In the genomic region with DNA sequence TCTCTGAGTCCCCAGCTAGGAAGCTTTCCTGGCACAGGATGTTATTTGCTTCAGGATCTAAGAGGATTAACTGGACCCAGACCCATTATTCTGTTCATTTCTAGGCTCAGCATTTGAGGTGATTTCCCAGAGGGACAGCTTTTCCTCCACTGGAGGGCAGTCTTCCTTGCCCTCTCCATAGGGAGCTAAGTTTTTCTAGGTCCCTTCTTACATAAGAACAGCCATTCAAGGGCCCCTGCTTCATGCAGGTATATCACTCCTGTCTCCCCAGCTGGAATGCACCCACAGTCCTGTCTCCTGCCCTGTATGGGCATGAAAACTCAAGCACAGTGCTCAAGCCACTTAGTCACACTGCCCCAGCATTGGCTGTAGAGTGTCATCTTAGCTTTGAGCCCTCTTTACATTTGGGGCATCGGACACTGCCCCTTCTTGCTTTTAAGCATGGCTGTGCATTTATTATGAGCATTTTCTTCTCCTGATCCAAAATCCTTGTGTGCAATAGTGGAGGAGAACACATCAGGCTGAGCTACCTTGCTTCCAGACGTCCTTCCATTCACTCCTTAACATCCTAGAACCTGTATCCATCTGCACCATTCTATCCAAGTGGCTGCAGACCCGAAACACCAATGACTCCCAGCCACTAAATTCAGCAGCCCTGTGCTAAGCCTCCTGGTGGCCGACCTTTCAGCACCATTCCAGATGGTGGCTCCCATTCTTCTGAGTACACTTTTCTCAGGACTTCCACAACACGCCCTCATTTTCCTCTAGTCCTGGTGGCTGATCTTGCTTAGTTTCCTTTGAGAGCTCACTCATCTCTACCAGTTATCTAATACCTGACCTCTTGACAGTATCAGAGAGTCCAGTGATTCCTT, we compare ENCODE assay signal across 8 cellular contexts.
DNase-seq lines count a peak whose midpoint lies in the region; ATAC-seq and TF ChIP-seq lines count a peak whose summit lies in the region.

No MANE protein-coding gene starts in this region.

- H3K27me3 Mint-ChIP-seq in activated CD4-positive, alpha-beta T cell treated with anti-CD3 and anti-CD28 coated beads, Interleukin-2, amount 10 ng/mL, durations not matched to agents 7 days and 5 days: peaks cover 2% of the 10 kb centered on the region
- H3K27me3 Mint-ChIP-seq in activated naive CD8-positive, alpha-beta T cell treated with anti-CD3 and anti-CD28 coated beads for 36 hours: peaks cover 4% of the 10 kb centered on the region

- no peaks in the 10 kb centered on the region for H3K79me2 ChIP-seq in PC-3 (ENCODE audit: low read length)

- H3K9me3 ChIP-seq in PC-3 (ENCODE audit: low read length) (no peaks in the 10 kb centered on the region), transverse colon (peaks cover 5 to 7% of the 10 kb centered on the region in 2 donors)

- H3K9ac ChIP-seq in PC-3 (ENCODE audit: low read length): no peak overlapping the region

- no peak for TF ChIP-seq POLR2A in transverse colon (IDR thresholded peaks at IDR 0.05)

- peaks cover 14% of the 10 kb centered on the region for H3K9me3 Mint-ChIP-seq in activated CD4-positive, alpha-beta T cell treated with anti-CD3 and anti-CD28 coated beads, Interleukin-2, amount 10 ng/mL, durations not matched to agents 7 days and 5 days
- peaks cover 12% of the 10 kb centered on the region for H3K9me3 Mint-ChIP-seq in activated naive CD8-positive, alpha-beta T cell treated with anti-CD3 and anti-CD28 coated beads for 36 hours

- no peak overlapping the region for H3K4me3 Mint-ChIP-seq in activated CD4-positive, alpha-beta T cell treated with anti-CD3 and anti-CD28 coated beads, Interleukin-2, amount 10 ng/mL, durations not matched to agents 7 days and 5 days
- no peak overlapping the region for H3K4me3 Mint-ChIP-seq in activated naive CD8-positive, alpha-beta T cell treated with anti-CD3 and anti-CD28 coated beads for 36 hours

- H3K9me2 ChIP-seq in PC-3 (replicated peaks; ENCODE audit: low read length): no peaks in the 10 kb centered on the region

- H3K4me3 ChIP-seq in PC-3 (ENCODE audit: low read length): no peak overlapping the region
- H3K4me3 ChIP-seq in fibroblast of villous mesenchyme (ENCODE audit: low read depth, low read length): no peak overlapping the region
- no peak overlapping the region for H3K4me3 ChIP-seq in transverse colon

- CTCF ChIA-PET in PC-3 (lab: Charles Lee): interaction anchor here (0.6 to 1.7 kb wide), 5 partner anchors 62 to 407 kb away, joined by 3 to 17 read pairs (median 4); partner anchors contain the start of gene COPS8
- CTCF ChIA-PET in activated CD4-positive, alpha-beta T cell treated with anti-CD3 and anti-CD28 coated beads, Interleukin-2, amount 10 ng/mL, durations not matched to agents 7 days and 5 days (lab: Charles Lee): interaction anchor here (0.6 kb wide), 1 partner anchor 261 kb away, joined by 3 read pairs; no protein-coding TSS in a partner anchor

- no peak overlapping the region for H3K4me2 ChIP-seq in PC-3 (ENCODE audit: low read length)

- no peak overlapping the region for H2AFZ ChIP-seq in PC-3 (ENCODE audit: low read length)

- 74 to 81% methylated on average over 4 to 5 of the region's 5 CpGs for WGBS in transverse colon (ENCODE audit: low coverage in 1 of 2), 2 donors

- peak; percentile 64 for ATAC-seq in PC-3

- TF ChIP-seq CTCF in PC-3 (conservative IDR thresholded peaks at IDR 0.05; ENCODE audit: low read depth, low read length) (peak; percentile 85), fibroblast of villous mesenchyme (IDR thresholded peaks at IDR 0.05; ENCODE audit: insufficient read depth, low read depth, low read length) (peak; percentile 82), transverse colon (IDR thresholded peaks at IDR 0.05) (peak in 3 of 5 experiments; percentile 28 to 35 (median 34))

- H3K27me3 ChIP-seq in PC-3 (ENCODE audit: low read length) (no peaks in the 10 kb centered on the region), transverse colon (no peaks in the 10 kb centered on the region)

- no TSS peak for BruUV-seq in PC-3 (replicated peaks; lab: Mats Ljungman, UMichigan)

- no peaks in the 10 kb centered on the region for H3F3A ChIP-seq in PC-3 (ENCODE audit: low read length, unreplicated experiment)

- H3K27ac Mint-ChIP-seq in activated CD4-positive, alpha-beta T cell treated with anti-CD3 and anti-CD28 coated beads, Interleukin-2, amount 10 ng/mL, durations not matched to agents 7 days and 5 days: no peak overlapping the region
- no peak overlapping the region for H3K27ac Mint-ChIP-seq in activated naive CD8-positive, alpha-beta T cell treated with anti-CD3 and anti-CD28 coated beads for 36 hours

- no peak overlapping the region for H3K27ac ChIP-seq in PC-3 (ENCODE audit: low read length)
- H3K27ac ChIP-seq in transverse colon: peak overlapping the region; percentile 46 to 65 (median 49)

- H3K36me3 ChIP-seq in PC-3 (ENCODE audit: low read depth, low read length) (no peaks in the 10 kb centered on the region), transverse colon (no peaks in the 10 kb centered on the region)

- no peaks in the 10 kb centered on the region for H3K4me1 Mint-ChIP-seq in activated CD4-positive, alpha-beta T cell treated with anti-CD3 and anti-CD28 coated beads, Interleukin-2, amount 10 ng/mL, durations not matched to agents 7 days and 5 days
- H3K4me1 Mint-ChIP-seq in activated naive CD8-positive, alpha-beta T cell treated with anti-CD3 and anti-CD28 coated beads for 36 hours: no peaks in the 10 kb centered on the region

- intact Hi-C loops in PC-3 (cut with micrococcal nuclease) (loop anchor here (1.0 kb wide), 1 partner anchor 43 kb away; no protein-coding TSS in a partner anchor), transverse colon (cut with DNase I; ENCODE audit: low total_unique reads) (no loop called here)

- no peaks in the 10 kb centered on the region for H3K36me3 Mint-ChIP-seq in activated CD4-positive, alpha-beta T cell treated with anti-CD3 and anti-CD28 coated beads, Interleukin-2, amount 10 ng/mL, durations not matched to agents 7 days and 5 days (ENCODE audit: low read depth)
- H3K36me3 Mint-ChIP-seq in activated naive CD8-positive, alpha-beta T cell treated with anti-CD3 and anti-CD28 coated beads for 36 hours: no peaks in the 10 kb centered on the region

- no peaks in the 10 kb centered on the region for H3K4me1 ChIP-seq in PC-3 (ENCODE audit: insufficient read depth, low read length)
- H3K4me1 ChIP-seq in transverse colon: peaks cover 0 to 2% (median 0%) of the 10 kb centered on the region in 4 donors

- no peak for TF ChIP-seq EP300 in transverse colon (IDR thresholded peaks at IDR 0.05; ENCODE audit: low read depth)

- DNase-seq in SKM-1 treated with dmso at 0.1 percent for 144 hours (lab: John Stamatoyannopoulos, UW; ENCODE audit: unreplicated experiment) (peak; percentile 12), SKM-1 (lab: John Stamatoyannopoulos, UW; ENCODE audit: unreplicated experiment) (no peak), PC-3 (peak; percentile 56), fibroblast of villous mesenchyme (ENCODE audit: low read depth) (peak; percentile 89), transverse colon (no peak), NCI-H446 treated with DMSO at 0.1 percent for 48 hours (lab: John Stamatoyannopoulos, UW) (no peak)
- DNase-seq in activated CD4-positive, alpha-beta T cell treated with anti-CD3 and anti-CD28 coated beads, Interleukin-2, amount 10 ng/mL, durations not matched to agents 7 days and 5 days: no peak
- DNase-seq in activated naive CD8-positive, alpha-beta T cell treated with anti-CD3 and anti-CD28 coated beads for 36 hours: no peak

- POLR2A ChIA-PET in PC-3 (lab: Charles Lee; ENCODE audit: unreplicated experiment): no interaction called here
- POLR2A ChIA-PET in activated CD4-positive, alpha-beta T cell treated with anti-CD3 and anti-CD28 coated beads, Interleukin-2, amount 10 ng/mL, durations not matched to agents 7 days and 5 days (lab: Charles Lee): no interaction called here

- in situ Hi-C loops in transverse colon (cut with MboI; ENCODE audit: low pct_ligation_motif_present in 1 of 4, low pct_unique_long_range_greater_than_20kb in 1 of 4, low sequenced_read_pairs in 3 of 4): loop anchor here in 3 of 4 donors (25.0 kb wide), 2 partner anchors 247 to 397 kb away; partner anchors contain the start of genes COL6A3 (in 2 of the 3) and PRLH (in 1 of the 3)

- no peaks in the 10 kb centered on the region for H4K20me1 ChIP-seq in PC-3 (ENCODE audit: low read length)

Comparison
In these comparisons a context has a peak if more than half of its experiments do, and no peak if none do; other contexts are left out.
1. DNase-seq: peak in SKM-1 treated with dmso at 0.1 percent for 144 hours (single experiment), PC-3 (single experiment) and fibroblast of villous mesenchyme (single experiment); none in SKM-1 (single experiment), transverse colon (single experiment), NCI-H446 treated with DMSO at 0.1 percent for 48 hours (single experiment), activated CD4-positive, alpha-beta T cell treated with anti-CD3 and anti-CD28 coated beads, Interleukin-2, amount 10 ng/mL, durations not matched to agents 7 days and 5 days (single experiment) and activated naive CD8-positive, alpha-beta T cell treated with anti-CD3 and anti-CD28 coated beads for 36 hours (single experiment).
2. CTCF ChIP-seq: peak in every context shown above with its lines; median percentile 85 in PC-3; 82 in fibroblast of villous mesenchyme; 34 in transverse colon.